Comparison of ENCODE assay signal across 10 cellular contexts in genomic region chr9:18824095-18824666, GRCh38.
DNase-seq lines count a peak whose midpoint lies in the region; ATAC-seq and TF ChIP-seq lines count a peak whose summit lies in the region.
"Had no signal": no experiment of that assay in that cellular context is flagged by ENCODE, and none has a peak within 500 bp of the region (broad histone marks: within the 10 kb centered on the region; RNA-seq: fewer than 3 reads in every experiment).

No MANE protein-coding gene starts in this region.

- no peak for TF ChIP-seq CTCF in endothelial cell (IDR thresholded peaks at IDR 0.05; ENCODE audit: unreplicated experiment)

- ATAC-seq in left colon (peak; percentile 59), GM18861 (IDR thresholded peaks at IDR 0.05; ENCODE audit: unreplicated experiment) (no peak), GM19324 (IDR thresholded peaks at IDR 0.05; ENCODE audit: low FRiP score, unreplicated experiment) (no peak)

- DNase-seq in D341Med (ENCODE audit: low spot score) (peak; percentile 37), HPDE6-E6E7 (ENCODE audit: extremely low spot score) (peak; percentile 20), SW480 (ENCODE audit: low spot score) (peak; percentile 55), left colon (no peak), endothelial cell (ENCODE audit: low spot score) (no peak)
- no peak for DNase-seq in stimulated activated CD4-positive, alpha-beta T cell treated with anti-CD3 and anti-CD28 coated beads, Interleukin-4, amount 100 ng/mL, for 4 hours
- DNase-seq: activated naive CD4-positive, alpha-beta T cell treated with Interleukin-2 at 50 U/mL for 16 hours; SHP77 treated with DMSO at 0.1 percent for 48 hours had no signal

- H3K27ac Mint-ChIP-seq in endothelial cell (ENCODE audit: unreplicated experiment), result no peak overlapping the region

- H3K4me3 Mint-ChIP-seq in endothelial cell (ENCODE audit: unreplicated experiment), result no peak overlapping the region

- H3K27me3 Mint-ChIP-seq in endothelial cell (ENCODE audit: unreplicated experiment), result peaks cover 4% of the 10 kb centered on the region

- intact Hi-C loops in left colon (cut with DNase I, micrococcal nuclease), result no loop called here

- H3K4me1 Mint-ChIP-seq in endothelial cell (ENCODE audit: unreplicated experiment), result peaks cover 17% of the 10 kb centered on the region

- peaks cover 7% of the 10 kb centered on the region for H3K36me3 Mint-ChIP-seq in endothelial cell (ENCODE audit: low read depth, unreplicated experiment)

- H3K9me3 Mint-ChIP-seq in endothelial cell (ENCODE audit: unreplicated experiment), result no peaks in the 10 kb centered on the region

Comparison
In these comparisons a context has a peak if more than half of its experiments do, and no peak if none do; other contexts are left out.
1. DNase-seq: peak in D341Med (single experiment), HPDE6-E6E7 (single experiment) and SW480 (single experiment); none in left colon (0 of 2), stimulated activated CD4-positive, alpha-beta T cell treated with anti-CD3 and anti-CD28 coated beads, Interleukin-4, amount 100 ng/mL, for 4 hours (0 of 2) and endothelial cell (single experiment).